Comparison of ENCODE assay signal across 15 cellular contexts in the genomic region with DNA sequence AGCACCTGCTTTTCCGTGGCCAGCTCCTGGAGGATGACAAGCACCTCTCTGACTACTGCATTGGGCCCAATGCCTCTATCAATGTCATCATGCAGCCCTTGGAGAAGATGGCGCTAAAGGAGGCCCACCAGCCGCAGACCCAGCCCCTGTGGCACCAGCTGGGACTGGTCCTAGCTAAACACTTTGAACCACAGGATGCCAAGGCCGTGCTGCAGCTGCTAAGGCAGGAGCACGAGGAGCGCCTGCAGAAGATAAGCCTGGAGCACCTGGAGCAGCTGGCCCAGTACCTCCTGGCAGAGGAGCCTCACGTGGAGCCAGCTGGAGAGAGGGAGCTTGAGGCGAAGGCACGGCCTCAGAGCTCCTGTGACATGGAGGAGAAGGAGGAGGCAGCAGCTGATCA. TPM values are rescaled to one million over a fixed set of nuclear protein-coding genes. Genes with fewer than 3 reads are reported as not detected.
DNase-seq lines count a peak whose midpoint lies in the region; ATAC-seq and TF ChIP-seq lines count a peak whose summit lies in the region.
"Had no signal": no experiment of that assay in that cellular context is flagged by ENCODE, and none has a peak within 500 bp of the region (broad histone marks: within the 10 kb centered on the region; RNA-seq: fewer than 3 reads in every experiment).

No MANE protein-coding gene starts in this region.

- ATAC-seq in activated CD4-positive, CD25-positive, alpha-beta regulatory T cell treated with anti-CD3 and anti-CD28 coated beads, Interleukin-2, amount 50 U/mL, for 24 hours, result no peak

- no peaks in the 10 kb centered on the region for H3K4me1 ChIP-seq in HEK293 (ENCODE audit: control insufficient read depth, insufficient read depth, low read length)
- H3K4me1 ChIP-seq in thymus (ENCODE audit: control insufficient read depth, insufficient read depth, low read length), result no peaks in the 10 kb centered on the region

- WGBS in thymus, result 85% methylated on average over 9 of the region's 9 CpGs

- H3K9me3 ChIP-seq in HEK293 (ENCODE audit: control insufficient read depth, insufficient read depth, low read depth, low read length), result no peaks in the 10 kb centered on the region
- H3K9me3 ChIP-seq in thymus (ENCODE audit: control insufficient read depth), result no peaks in the 10 kb centered on the region

- H3K4me3 ChIP-seq in HEK293 (ENCODE audit: low read depth, low read length), result no peak overlapping the region
- H3K4me3 ChIP-seq in thymus (ENCODE audit: low read length), result no peak overlapping the region
- H3K4me3 ChIP-seq: SK-N-MC had no signal

- POLR2A ChIA-PET in HEK293 (lab: Yijun Ruan, JAX), result interaction anchor here (1.4 kb wide), 1 partner anchor 9 kb away, joined by 3 read pairs; no protein-coding TSS in a partner anchor

- peak; percentile 43 for DNase-seq in NCI-H2171 treated with DMSO at 0.1 percent for 48 hours (lab: John Stamatoyannopoulos, UW)
- DNase-seq in NCI-H2171 (lab: John Stamatoyannopoulos, UW), result no peak
- peak; percentile 84 for DNase-seq in NCI-H774 (lab: John Stamatoyannopoulos, UW)
- no peak for DNase-seq in HuH-7 (ENCODE audit: low spot score)
- DNase-seq: CD4-positive, CD25-positive, alpha-beta regulatory T cell; EL; H7; NCI-H1694; NCI-H446; NK-92 treated with Interleukin-12 subunit alpha and Interleukin-12 subunit beta, amount 100 ng/mL, for 24 hours; T-helper 1 cell had no signal

- CTCF ChIA-PET in HEK293 (lab: Yijun Ruan, JAX), result interaction anchor here (0.6 to 6.6 kb wide), 3 partner anchors 8 to 61 kb away, joined by 3 to 63 read pairs (median 3); no protein-coding TSS in a partner anchor

- TF ChIP-seq CTCF in HEK293 (tag by site-specific recombination; IDR thresholded peaks at IDR 0.05), result no peak

- H3K36me3 ChIP-seq in HEK293 (ENCODE audit: control insufficient read depth in 2 of 2, insufficient read depth in 1 of 2, low read length in 2 of 2) (no peaks in the 10 kb centered on the region), thymus (ENCODE audit: control insufficient read depth, insufficient read depth) (no peaks in the 10 kb centered on the region)

- H3K27ac ChIP-seq in HEK293 (ENCODE audit: extremely low read depth, low read depth, low read length) (no peak overlapping the region), thymus (ENCODE audit: low read depth) (peak overlapping the region; percentile 10)
- H3K27ac ChIP-seq: SK-N-MC had no signal

- H3K27me3 ChIP-seq in thymus (ENCODE audit: control insufficient read depth, insufficient read depth), result no peaks in the 10 kb centered on the region

TF ChIP-seq in HEK293, 187 proteins besides CTCF, POLR2A, EP300 and RAD21:
- TF ChIP-seq ZBTB48 (tag by site-specific recombination; IDR thresholded peaks at IDR 0.05) (no peak), GLIS1 (tag by site-specific recombination; IDR thresholded peaks at IDR 0.05) (no peak), ZNF394 (tag by site-specific recombination; IDR thresholded peaks at IDR 0.05; ENCODE audit: borderline replicate concordance) (peak; percentile 50; the same call in 1 of the 2 replicates), OVOL3 (tag by site-specific recombination; IDR thresholded peaks at IDR 0.05) (no peak), ZNF701 (tag by site-specific recombination; IDR thresholded peaks at IDR 0.05) (no peak), ZNF837 (tag by site-specific recombination; IDR thresholded peaks at IDR 0.05) (no peak), ZNF623 (tag by site-specific recombination; IDR thresholded peaks at IDR 0.05) (no peak), ZNF600 (tag by site-specific recombination; IDR thresholded peaks at IDR 0.05) (no peak)

RNA-seq across cellular contexts. Expression of gene UBL4B, which starts 0.4 kb away (rescaled TPM):
- polyA plus RNA-seq in thymus, result 0.11 TPM
- polyA plus RNA-seq: CD4-positive, CD25-positive, alpha-beta regulatory T cell had no signal

RNA-seq across cellular contexts. Expression of gene SLC6A17, which starts 37.6 kb away (rescaled TPM):
- 0.30 TPM for polyA plus RNA-seq in thymus
- polyA plus RNA-seq: CD4-positive, CD25-positive, alpha-beta regulatory T cell had no signal

RNA-seq across cellular contexts. Expression of gene ALX3, which starts 42.2 kb away (rescaled TPM):
- 0.16 TPM for polyA plus RNA-seq in thymus
- polyA plus RNA-seq: CD4-positive, CD25-positive, alpha-beta regulatory T cell had no signal

Comparison
In these comparisons a context has a peak if more than half of its experiments do, and no peak if none do; other contexts are left out.
1. DNase-seq: peak in NCI-H2171 treated with DMSO at 0.1 percent for 48 hours (single experiment) and NCI-H774 (single experiment); none in NCI-H2171 (single experiment) and HuH-7 (single experiment).